8 cellular contexts compared by ENCODE assay signal in the genomic region with DNA sequence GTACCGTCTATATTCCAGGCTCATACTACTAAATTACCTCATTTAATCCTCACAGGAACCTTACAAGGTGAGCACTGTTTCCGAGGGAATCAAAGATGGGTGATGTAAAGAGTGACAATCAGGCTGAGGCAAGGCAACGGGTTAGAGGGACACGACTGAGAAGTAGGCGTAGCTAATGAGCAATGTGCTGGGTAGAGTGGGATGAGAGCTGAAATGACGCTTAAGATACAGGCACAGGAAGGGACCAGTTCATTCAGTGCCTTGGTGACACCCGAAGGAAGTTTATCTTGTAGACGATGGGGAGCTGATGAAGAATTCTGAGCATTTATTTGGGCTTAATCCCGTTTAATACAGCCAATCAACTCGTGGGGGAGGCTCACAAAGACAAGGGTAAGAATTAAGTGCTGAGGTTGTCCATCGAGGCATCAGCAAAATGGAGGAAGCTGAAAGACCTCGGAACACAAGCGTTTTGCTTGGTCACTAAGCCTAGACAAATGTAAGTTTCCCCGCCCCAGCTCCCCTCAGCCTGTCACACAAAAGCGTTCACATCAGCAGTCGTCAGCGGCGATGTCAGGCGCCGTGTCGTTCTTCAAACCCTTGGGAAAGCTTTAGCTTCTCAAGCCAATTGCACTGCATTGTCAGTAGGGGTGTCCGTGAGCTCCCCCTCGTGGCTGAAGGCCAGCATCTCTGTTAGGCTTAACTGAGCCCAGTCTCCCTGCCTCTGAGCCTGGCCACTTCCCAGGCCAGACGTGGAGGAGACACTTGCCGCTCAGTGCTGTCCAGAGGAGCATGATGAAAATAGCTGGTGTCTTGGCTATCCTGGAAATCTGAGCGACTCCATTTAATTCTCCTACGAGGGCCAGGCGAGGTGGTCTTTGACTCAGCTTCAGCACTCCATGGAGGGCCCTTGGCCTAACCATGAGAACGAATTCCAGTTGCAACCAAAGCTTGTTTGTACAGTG.
DNase-seq lines count a peak whose midpoint lies in the region; ATAC-seq, FAIRE-seq and TF ChIP-seq lines count a peak whose summit lies in the region.

No MANE protein-coding gene starts in this region.

- no peak overlapping the region for H3K9ac ChIP-seq in Karpas-422 (ENCODE audit: low read length)

- H3K27me3 ChIP-seq in Karpas-422 (ENCODE audit: low read length): no peaks in the 10 kb centered on the region
- H3K27me3 ChIP-seq in ovary: no peaks in the 10 kb centered on the region
- no peaks in the 10 kb centered on the region for H3K27me3 ChIP-seq in upper lobe of left lung

- H3K4me1 ChIP-seq in Karpas-422 (ENCODE audit: low read length) (no peaks in the 10 kb centered on the region), ovary (ENCODE audit: insufficient read depth) (no peaks in the 10 kb centered on the region), upper lobe of left lung (peaks cover 0 to 6% (median 5%) of the 10 kb centered on the region in 4 donors)

- no peaks in the 10 kb centered on the region for H4K20me1 ChIP-seq in Karpas-422 (ENCODE audit: insufficient read depth, low read depth, low read length)

- TF ChIP-seq EP300 in ovary (IDR thresholded peaks at IDR 0.05) (no peak), upper lobe of left lung (IDR thresholded peaks at IDR 0.05) (no peak)

- H3K9me2 ChIP-seq in Karpas-422 (replicated peaks; ENCODE audit: insufficient read depth, low read length): no peaks in the 10 kb centered on the region

- WGBS in ovary, 3 donors: 39 to 49% (median 47%) methylated on average over 29 of the region's 29 CpGs
- WGBS in upper lobe of left lung, 2 donors: 30 to 33% methylated on average over 24 to 29 of the region's 29 CpGs

- FAIRE-seq in RCC 7860 (lab: Jason Lieb, UNC): no peak

- H3K27ac ChIP-seq in Karpas-422 (ENCODE audit: low read length) (no peak overlapping the region), ovary (no peak overlapping the region), upper lobe of left lung (no peak overlapping the region)

- TF ChIP-seq CTCF in ovary (IDR thresholded peaks at IDR 0.05) (peak in 1 of 3 donors; percentile 39), upper lobe of left lung (IDR thresholded peaks at IDR 0.05) (peak; percentile 58 to 79 (median 70))

- H3K79me2 ChIP-seq in Karpas-422 (ENCODE audit: low read length): no peaks in the 10 kb centered on the region

- H3K4me3 ChIP-seq in Karpas-422 (ENCODE audit: low read length) (no peak overlapping the region), ovary (no peak overlapping the region), upper lobe of left lung (no peak overlapping the region)

- TF ChIP-seq POLR2A in ovary (IDR thresholded peaks at IDR 0.05): no peak
- TF ChIP-seq POLR2A in upper lobe of left lung (IDR thresholded peaks at IDR 0.05): no peak

- intact Hi-C loops in ovary (cut with DNase I): no loop called here

- ATAC-seq in upper lobe of left lung (ENCODE audit: low FRiP score in 2 of 2): peak; percentile 91 to 93

- no peak overlapping the region for H3K4me2 ChIP-seq in Karpas-422 (ENCODE audit: low read depth, low read length, poor library complexity, severe bottlenecking)

- H3K9me3 ChIP-seq in Karpas-422 (ENCODE audit: low read length) (no peaks in the 10 kb centered on the region), ovary (no peaks in the 10 kb centered on the region), upper lobe of left lung (no peaks in the 10 kb centered on the region)

- H3K36me3 ChIP-seq in Karpas-422 (ENCODE audit: insufficient read depth, low read length) (no peaks in the 10 kb centered on the region), ovary (no peaks in the 10 kb centered on the region), upper lobe of left lung (no peaks in the 10 kb centered on the region)

- H2AFZ ChIP-seq in Karpas-422 (ENCODE audit: low read length): 0 out of 2 replicates have a peak overlapping the region, but pooled peaks have one; percentile 5

- DNase-seq in GDM1 (lab: John Stamatoyannopoulos, UW) (peak; percentile 24), H4 (ENCODE audit: low spot score) (peak; percentile 82), Karpas-422 (peak; percentile 89), RCC 7860 (ENCODE audit: low spot score) (peak; percentile 11), glomerular endothelial cell (ENCODE audit: extremely low read depth, low read depth, low spot score) (peak; percentile 55), ovary (peak; percentile 58 to 76 (median 64)), upper lobe of left lung (peak in 1 of 2 donors; percentile 79)
- peak; percentile 12 for DNase-seq in activated T-helper 9 cell treated with anti-CD3 and anti-CD28 coated beads, Interleukin-2, amount 50 U/mL, for 16 hours (ENCODE audit: low read depth)
